ENCODE assay signal across 1 cellular context in the genomic region with DNA sequence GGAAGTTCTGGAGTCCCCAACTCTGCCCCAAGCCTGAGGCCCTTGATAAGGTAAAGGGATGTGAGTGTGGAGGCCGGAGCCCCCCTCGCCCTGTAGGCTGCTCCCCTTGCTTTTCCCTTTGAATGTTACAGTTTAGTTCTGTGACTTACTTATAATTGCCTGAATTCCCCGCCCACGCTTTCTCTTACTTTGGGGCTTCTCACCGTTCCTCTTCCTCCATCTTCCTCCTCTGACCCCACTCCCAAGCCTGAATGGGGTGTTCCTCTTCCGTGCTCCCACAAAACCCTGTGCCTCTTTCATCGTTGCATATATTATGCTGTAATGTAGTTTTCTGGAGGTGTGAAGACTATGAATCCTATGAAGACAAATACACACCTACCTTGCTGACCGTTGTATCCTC.
TF ChIP-seq lines count a peak whose summit lies in the region.

No MANE protein-coding gene starts in this region.

TF ChIP-seq in H1, 55 proteins besides CTCF, POLR2A, EP300 and RAD21:
- no peak for TF ChIP-seq RBBP5 (IDR thresholded peaks at IDR 0.05; ENCODE audit: borderline replicate concordance, low read depth, low read length)
- TF ChIP-seq CBX8 (IDR thresholded peaks at IDR 0.05; ENCODE audit: borderline replicate concordance, low read depth, low read length), result no peak
TF ChIP-seq in H1: peak in this region for 0.
